ENCODE assay signal across 16 cellular contexts in genomic region chr2:65421432-65421748, GRCh38. TPM values are rescaled to one million over a fixed set of nuclear protein-coding genes. Genes with fewer than 3 reads are reported as not detected.
DNase-seq lines count a peak whose midpoint lies in the region; ATAC-seq, FAIRE-seq and TF ChIP-seq lines count a peak whose summit lies in the region.
"Had no signal": no experiment of that assay in that cellular context is flagged by ENCODE, and none has a peak within 500 bp of the region (broad histone marks: within the 10 kb centered on the region; RNA-seq: fewer than 3 reads in every experiment).

No MANE protein-coding gene starts in this region.

- DNase-seq in K562 (ENCODE audit: extremely low read depth in 1 of 4, low spot score in 3 of 4), result no peak
- no peak for DNase-seq in osteocyte (ENCODE audit: extremely low spot score, unreplicated experiment)
- DNase-seq in BE2C, result no peak
- DNase-seq in activated gamma-delta T cell (lab: John Stamatoyannopoulos, UW), result no peak
- DNase-seq: activated CD4-positive, alpha-beta T cell treated with anti-CD3 and anti-CD28 coated beads for 48 hours; activated naive CD4-positive, alpha-beta T cell treated with Interleukin-2 at 50 U/mL for 16 hours; effector memory CD8-positive, alpha-beta T cell; hippocampal formation; NCI-H187; NCI-H526; stimulated activated CD4-positive, alpha-beta T cell treated with anti-CD3 and anti-CD28 coated beads, Interleukin-4, amount 100 ng/mL, for 4 hours had no signal

- BruUV-seq in K562 (replicated peaks; lab: Mats Ljungman, UMichigan), result no TSS peak

- H3K4me3 Mint-ChIP-seq in osteocyte (ENCODE audit: unreplicated experiment), result no peak overlapping the region
- H3K4me3 Mint-ChIP-seq: effector memory CD8-positive, alpha-beta T cell had no signal

- H3K4me1 ChIP-seq in DOHH2 (ENCODE audit: control insufficient read depth, low read length) (peaks cover 46% of the 10 kb centered on the region), K562 (replicated peaks in 1 of 2; ENCODE audit: control insufficient read depth in 2 of 2, insufficient read depth in 2 of 2, low read length in 2 of 2) (peaks cover 0 to 23% of the 10 kb centered on the region in 2 experiments; a peak in 4 of 5 replicates), BE2C (peaks cover 6% of the 10 kb centered on the region; the same call in 1 of the 2 replicates)

- H3K36me3 Mint-ChIP-seq in osteocyte (ENCODE audit: unreplicated experiment), result no peaks in the 10 kb centered on the region

- peaks cover 4% of the 10 kb centered on the region; the same call in 1 of the 2 replicates for H4K20me1 ChIP-seq in DOHH2 (ENCODE audit: control insufficient read depth, insufficient read depth, low read depth, low read length)
- H4K20me1 ChIP-seq in K562 (replicated peaks; ENCODE audit: control insufficient read depth, insufficient read depth, low read length), result peaks cover 53% of the 10 kb centered on the region

- intact Hi-C loops in K562 (cut with micrococcal nuclease), result no loop called here

- H3K9me2 ChIP-seq in DOHH2 (replicated peaks; ENCODE audit: control insufficient read depth, low read length), result no peaks in the 10 kb centered on the region

- no peak for TF ChIP-seq EP300 in K562 (IDR thresholded peaks at IDR 0.05; ENCODE audit: low read length)

- no peak for FAIRE-seq in K562 (lab: Jason Lieb, UNC)
- FAIRE-seq: small intestine had no signal

- peak overlapping the region; percentile 71 for H3K4me2 ChIP-seq in DOHH2 (ENCODE audit: low read length)
- peak overlapping the region; percentile 17; the same call in 1 of the 2 replicates for H3K4me2 ChIP-seq in K562 (ENCODE audit: insufficient read depth, low read length)

- in situ Hi-C loops in K562 (cut with MboI), result no loop called here

- CTCF ChIA-PET in K562 (lab: Yijun Ruan, JAX; ENCODE audit: low intra/inter-chr PET ratio), result no interaction called here

- H3K9me1 ChIP-seq in K562 (ENCODE audit: control insufficient read depth, insufficient read depth, low read length), result peaks cover 6% of the 10 kb centered on the region

- POLR2A ChIA-PET in K562 (lab: Yijun Ruan, JAX), result interaction anchor here (0.7 to 4.7 kb wide), 13 partner anchors 8 to 194 kb away, joined by 3 to 29 read pairs (median 4); partner anchors contain the start of gene ACTR2

- no peak for TF ChIP-seq RAD21 in K562 (CRISPR knock-in tag; conservative IDR thresholded peaks at IDR 0.05 in 1 of 2, IDR thresholded peaks at IDR 0.05 in 1 of 2)

- H3K9me3 Mint-ChIP-seq in osteocyte (ENCODE audit: unreplicated experiment), result no peaks in the 10 kb centered on the region
- H3K9me3 Mint-ChIP-seq: effector memory CD8-positive, alpha-beta T cell had no signal

- no peaks in the 10 kb centered on the region for H3K27me3 Mint-ChIP-seq in osteocyte (ENCODE audit: unreplicated experiment)
- H3K27me3 Mint-ChIP-seq: effector memory CD8-positive, alpha-beta T cell had no signal

- ATAC-seq in K562 (peak; percentile 14), GM21526 (IDR thresholded peaks at IDR 0.05; ENCODE audit: low FRiP score, unreplicated experiment) (no peak)
- ATAC-seq: effector memory CD8-positive, alpha-beta T cell had no signal

- H3K4me3 ChIP-seq in DOHH2 (ENCODE audit: low read length) (peak overlapping the region; percentile 55), K562 (no peak overlapping the region), BE2C (ENCODE audit: low read depth, low read length) (no peak overlapping the region)
- H3K4me3 ChIP-seq: ascending aorta had no signal

- H3K9ac ChIP-seq in K562 (ENCODE audit: insufficient read depth in 1 of 2, low read depth in 2 of 2, low read length in 2 of 2), result no peak overlapping the region

- TF ChIP-seq CTCF in DOHH2 (IDR thresholded peaks at IDR 0.05; ENCODE audit: low read depth, low read length, poor library complexity, severe bottlenecking) (no peak), K562 (IDR thresholded peaks at IDR 0.05 in 2 of 3, conservative IDR thresholded peaks at IDR 0.05 in 1 of 3; ENCODE audit: insufficient read depth in 2 of 3, low read depth in 1 of 3, low read length in 3 of 3) (no peak), osteocyte (IDR thresholded peaks at IDR 0.05) (no peak), BE2C (IDR thresholded peaks at IDR 0.05; ENCODE audit: low read depth, low read length) (no peak)

- peaks cover 5% of the 10 kb centered on the region; the same call in 1 of the 2 replicates for H3F3A ChIP-seq in DOHH2 (ENCODE audit: control insufficient read depth, insufficient read depth)

- H2AFZ ChIP-seq in K562 (ENCODE audit: low read depth, low read length), result no peak overlapping the region

- H3K27ac Mint-ChIP-seq in osteocyte (ENCODE audit: unreplicated experiment), result peak overlapping the region; percentile 60
- H3K27ac Mint-ChIP-seq: effector memory CD8-positive, alpha-beta T cell had no signal

- no peak for TF ChIP-seq POLR2A in K562 (conservative IDR thresholded peaks at IDR 0.05)

- H3K79me2 ChIP-seq in DOHH2 (ENCODE audit: control insufficient read depth, low read length), result peaks cover 90% of the 10 kb centered on the region
- H3K79me2 ChIP-seq in K562 (ENCODE audit: control insufficient read depth, insufficient read depth, low read length), result peaks cover 100% of the 10 kb centered on the region

- peaks cover 28% of the 10 kb centered on the region for H3K4me1 Mint-ChIP-seq in osteocyte (ENCODE audit: unreplicated experiment)

- H3K27ac ChIP-seq in DOHH2 (ENCODE audit: low read depth, low read length) (peak overlapping the region; percentile 45), KOPT-K1 (ENCODE audit: low read depth, low read length, poor library complexity, severe bottlenecking) (peak overlapping the region; percentile 55), K562 (ENCODE audit: extremely low read depth, low read depth, low read length) (peak overlapping the region; percentile 16; the same call in 1 of the 3 replicates)
- H3K27ac ChIP-seq: ascending aorta had no signal

- H3K27me3 ChIP-seq in DOHH2 (ENCODE audit: control insufficient read depth, low read length), result no peaks in the 10 kb centered on the region
- no peaks in the 10 kb centered on the region for H3K27me3 ChIP-seq in K562 (ENCODE audit: control insufficient read depth in 2 of 2, insufficient read depth in 2 of 2, low read length in 2 of 2)
- no peaks in the 10 kb centered on the region for H3K27me3 ChIP-seq in BE2C
- H3K27me3 ChIP-seq: ascending aorta had no signal

- 31% methylated on average over 1 of the region's 1 CpG for WGBS in K562 (ENCODE audit: insufficient coverage, low coverage, missing lambda C conversion rate)

- H3K9me3 ChIP-seq in DOHH2 (ENCODE audit: control insufficient read depth, insufficient read depth, low read length) (no peaks in the 10 kb centered on the region), KOPT-K1 (ENCODE audit: insufficient read depth, low read length, poor library complexity, severe bottlenecking) (no peaks in the 10 kb centered on the region), K562 (replicated peaks; ENCODE audit: control insufficient read depth, insufficient read depth, low read depth, low read length) (no peaks in the 10 kb centered on the region), BE2C (no peaks in the 10 kb centered on the region)
- H3K9me3 ChIP-seq: ascending aorta had no signal

- H3K36me3 ChIP-seq in DOHH2 (ENCODE audit: control insufficient read depth, low read length) (no peaks in the 10 kb centered on the region), KOPT-K1 (ENCODE audit: insufficient read depth, low read length) (no peaks in the 10 kb centered on the region), K562 (ENCODE audit: control insufficient read depth, insufficient read depth, low read length) (peaks cover 11% of the 10 kb centered on the region; the same call in 2 of the 3 replicates), BE2C (no peaks in the 10 kb centered on the region)
- H3K36me3 ChIP-seq: ascending aorta had no signal

RNA-seq across cellular contexts. Expression of gene SPRED2, which starts 11.0 kb away (rescaled TPM):
- total RNA-seq in K562 (2011; cell fraction: chromatin; rRNA removed; ENCODE audit: low replicate concordance), result 32.9 and 55.4 TPM in 2 replicates
- 16.8 and 20.1 TPM in 2 replicates for total RNA-seq in K562 (2011; cell fraction: nucleolus; rRNA removed)
- total RNA-seq in K562 (2011; cell fraction: nucleoplasm; rRNA removed), result 32.7 and 48.2 TPM in 2 replicates
- total RNA-seq in K562 (2014; rRNA removed) (7.8 and 9.5 TPM in 2 replicates), K562 (2014; rRNA removed; fragmentation: Illumina TruSeq; extraction: Trizol) (14.1 and 14.8 TPM in 2 replicates), K562 (2015; rRNA removed; fragmentation: Illumina TruSeq; extraction: Trizol) (10.2 and 10.7 TPM in 2 replicates), K562 (2021) (42.6 and 50.8 TPM in 2 replicates), osteocyte (44.4 and 46.3 TPM in 2 replicates)
- polyA plus RNA-seq in K562 (2011; rRNA removed) (15.3 and 16.5 TPM in 2 replicates), K562 (2014; fragmentation: Illumina TruSeq; extraction: Trizol) (40.9 and 42.6 TPM in 2 replicates), K562 (2014; fragmentation: Nextera tagmentation; extraction: Ambion mirVana) (1 to 10 TPM; 4.6 to 6.4 TPM), K562 (2014; rRNA removed) (17.9 and 21.2 TPM in 2 replicates)
- polyA plus RNA-seq in K562 (2011; cell fraction: cytosol; rRNA removed), result 18.1 and 23.5 TPM in 2 replicates
- polyA plus RNA-seq in K562 (2011; cell fraction: nucleus; rRNA removed), result 20.4 and 30.3 TPM in 2 replicates
- polyA plus RNA-seq in K562 (2012), result 22.1 and 26.6 TPM in 2 replicates
- 16.7 and 18.3 TPM in 2 replicates for polyA minus RNA-seq in K562 (2011; rRNA and poly(A)+ RNA removed)
- 22.5 and 22.8 TPM in 2 replicates for polyA minus RNA-seq in K562 (2011; cell fraction: cytosol; rRNA and poly(A)+ RNA removed)
- polyA minus RNA-seq in K562 (2011; cell fraction: nucleus; rRNA and poly(A)+ RNA removed), result 6.9 and 9.3 TPM in 2 replicates
- polyA plus RNA-seq in BE2C (2012; ENCODE audit: insufficient read depth, insufficient read length, low read depth), result 82.1 TPM
